ENCODE assay signal across 21 cellular contexts in genomic region chr9:86575825-86576488, GRCh38.
DNase-seq lines count a peak whose midpoint lies in the region; ATAC-seq and TF ChIP-seq lines count a peak whose summit lies in the region.
"Had no signal": no experiment of that assay in that cellular context is flagged by ENCODE, and none has a peak within 500 bp of the region (broad histone marks: within the 10 kb centered on the region; RNA-seq: fewer than 3 reads in every experiment).

No MANE protein-coding gene starts in this region.

- ATAC-seq in HG03432 (IDR thresholded peaks at IDR 0.05; ENCODE audit: unreplicated experiment) (peak; percentile 54), right cardiac atrium (peak; percentile 82), GM18909 (IDR thresholded peaks at IDR 0.05; ENCODE audit: poor library complexity, unreplicated experiment) (no peak)
- ATAC-seq: activated T-helper 17 cell treated with anti-CD3 and anti-CD28 coated beads, Interleukin-2, amount 50 U/mL, for 72 hours; natural killer cell treated with Interleukin-12 subunit alpha and Interleukin-12 subunit beta and Interleukin-15 and Interleukin-18, amount 100 ng/mL, for 72 hours; Panc1; stimulated activated memory B cell treated with anti-CD40 and anti-IgM and Interleukin-4, amounts not matched to agents 10 μg/mL and 1 μg/mL and 100 μg/mL, for 72 hours had no signal

- peak overlapping the region in 3 of 5 experiments; percentile 1 to 70 (median 10) for H3K4me3 Mint-ChIP-seq in brain
- no peak overlapping the region for H3K4me3 Mint-ChIP-seq in T-helper 2 cell treated with Interferon-gamma antibody and Interleukin-4, amounts not matched to agents 5 μg/mL and 100 μg/mL, for 36 hours
- H3K4me3 Mint-ChIP-seq: activated naive CD8-positive, alpha-beta T cell treated with anti-CD3 and anti-CD28 coated beads, Interleukin-2, amount 10 ng/mL, durations not matched to agents 7 days and 5 days; activated T-helper 17 cell treated with anti-CD3 and anti-CD28 coated beads, Interleukin-2, amount 50 U/mL, for 72 hours; CD8-positive, alpha-beta memory T cell; natural killer cell treated with Interleukin-12 subunit alpha and Interleukin-12 subunit beta and Interleukin-15 and Interleukin-18, amount 100 ng/mL, for 72 hours; stimulated activated memory B cell treated with anti-CD40 and anti-IgM and Interleukin-4, amounts not matched to agents 10 μg/mL and 1 μg/mL and 100 μg/mL, for 72 hours had no signal

- H3K27me3 Mint-ChIP-seq in brain: peaks cover 2% of the 10 kb centered on the region
- no peaks in the 10 kb centered on the region for H3K27me3 Mint-ChIP-seq in T-helper 2 cell treated with Interferon-gamma antibody and Interleukin-4, amounts not matched to agents 5 μg/mL and 100 μg/mL, for 36 hours (ENCODE audit: low read depth)
- H3K27me3 Mint-ChIP-seq: activated naive CD8-positive, alpha-beta T cell treated with anti-CD3 and anti-CD28 coated beads, Interleukin-2, amount 10 ng/mL, durations not matched to agents 7 days and 5 days had no signal

- H3K9me3 ChIP-seq in right cardiac atrium (ENCODE audit: control insufficient read depth, low read length) (no peaks in the 10 kb centered on the region), skeletal muscle tissue (ENCODE audit: control insufficient read depth in 3 of 3, low read length in 3 of 3) (no peaks in the 10 kb centered on the region)
- H3K9me3 ChIP-seq: thoracic aorta had no signal

- H3K27ac Mint-ChIP-seq in brain: peak overlapping the region; percentile 61 to 92 (median 90)
- no peak overlapping the region for H3K27ac Mint-ChIP-seq in T-helper 2 cell treated with Interferon-gamma antibody and Interleukin-4, amounts not matched to agents 5 μg/mL and 100 μg/mL, for 36 hours
- H3K27ac Mint-ChIP-seq: activated naive CD8-positive, alpha-beta T cell treated with anti-CD3 and anti-CD28 coated beads, Interleukin-2, amount 10 ng/mL, durations not matched to agents 7 days and 5 days; activated T-helper 17 cell treated with anti-CD3 and anti-CD28 coated beads, Interleukin-2, amount 50 U/mL, for 72 hours; CD8-positive, alpha-beta memory T cell; natural killer cell treated with Interleukin-12 subunit alpha and Interleukin-12 subunit beta and Interleukin-15 and Interleukin-18, amount 100 ng/mL, for 72 hours; stimulated activated memory B cell treated with anti-CD40 and anti-IgM and Interleukin-4, amounts not matched to agents 10 μg/mL and 1 μg/mL and 100 μg/mL, for 72 hours had no signal

- H3K4me1 Mint-ChIP-seq in brain: peaks cover 59% of the 10 kb centered on the region
- H3K4me1 Mint-ChIP-seq in T-helper 2 cell treated with Interferon-gamma antibody and Interleukin-4, amounts not matched to agents 5 μg/mL and 100 μg/mL, for 36 hours (ENCODE audit: low read depth): no peaks in the 10 kb centered on the region
- H3K4me1 Mint-ChIP-seq: activated naive CD8-positive, alpha-beta T cell treated with anti-CD3 and anti-CD28 coated beads, Interleukin-2, amount 10 ng/mL, durations not matched to agents 7 days and 5 days; activated T-helper 17 cell treated with anti-CD3 and anti-CD28 coated beads, Interleukin-2, amount 50 U/mL, for 72 hours; CD8-positive, alpha-beta memory T cell had no signal

- 48% methylated on average over 9 of the region's 9 CpGs for WGBS in right cardiac atrium

- peaks cover 6 to 21% (median 17%) of the 10 kb centered on the region in 5 experiments for H3K9me3 Mint-ChIP-seq in brain
- no peaks in the 10 kb centered on the region for H3K9me3 Mint-ChIP-seq in T-helper 2 cell treated with Interferon-gamma antibody and Interleukin-4, amounts not matched to agents 5 μg/mL and 100 μg/mL, for 36 hours
- H3K9me3 Mint-ChIP-seq: activated naive CD8-positive, alpha-beta T cell treated with anti-CD3 and anti-CD28 coated beads, Interleukin-2, amount 10 ng/mL, durations not matched to agents 7 days and 5 days; activated T-helper 17 cell treated with anti-CD3 and anti-CD28 coated beads, Interleukin-2, amount 50 U/mL, for 72 hours; CD8-positive, alpha-beta memory T cell; natural killer cell treated with Interleukin-12 subunit alpha and Interleukin-12 subunit beta and Interleukin-15 and Interleukin-18, amount 100 ng/mL, for 72 hours; stimulated activated memory B cell treated with anti-CD40 and anti-IgM and Interleukin-4, amounts not matched to agents 10 μg/mL and 1 μg/mL and 100 μg/mL, for 72 hours had no signal

- DNase-seq in right cardiac atrium (peak in 2 of 3 donors; percentile 23 to 66), cerebellar cortex (ENCODE audit: low spot score) (no peak), DMS 273 treated with DMSO at 0.1 percent for 48 hours (lab: John Stamatoyannopoulos, UW) (no peak)
- DNase-seq in T-helper 2 cell treated with Interferon-gamma antibody and Interleukin-4, amounts not matched to agents 5 μg/mL and 100 μg/mL, for 36 hours (ENCODE audit: low spot score): no peak
- DNase-seq: activated CD4-positive, alpha-beta T cell treated with anti-CD3 and anti-CD28 coated beads, Interleukin-2, amount 50 U/mL, for 1 hour; activated naive CD8-positive, alpha-beta T cell treated with anti-CD3 and anti-CD28 coated beads, Interleukin-2, amount 10 ng/mL, durations not matched to agents 7 days and 5 days; CD8-positive, alpha-beta memory T cell; DMS79; effector CD4-positive, alpha-beta T cell; NCI-H510A; T-helper 2 cell had no signal

- H3K36me3 ChIP-seq in skeletal muscle tissue (ENCODE audit: control insufficient read depth in 3 of 3, insufficient read depth in 3 of 3, low read length in 3 of 3): no peaks in the 10 kb centered on the region
- H3K36me3 ChIP-seq: thoracic aorta had no signal

- H3K27me3 ChIP-seq in right cardiac atrium (ENCODE audit: control insufficient read depth, insufficient read depth): no peaks in the 10 kb centered on the region
- no peaks in the 10 kb centered on the region for H3K27me3 ChIP-seq in skeletal muscle tissue (ENCODE audit: control insufficient read depth in 3 of 3, insufficient read depth in 3 of 3, low read length in 3 of 3)

- peaks cover 12% of the 10 kb centered on the region for H3K36me3 Mint-ChIP-seq in brain
- H3K36me3 Mint-ChIP-seq in T-helper 2 cell treated with Interferon-gamma antibody and Interleukin-4, amounts not matched to agents 5 μg/mL and 100 μg/mL, for 36 hours (ENCODE audit: low read depth): no peaks in the 10 kb centered on the region
- H3K36me3 Mint-ChIP-seq: activated naive CD8-positive, alpha-beta T cell treated with anti-CD3 and anti-CD28 coated beads, Interleukin-2, amount 10 ng/mL, durations not matched to agents 7 days and 5 days; CD8-positive, alpha-beta memory T cell; natural killer cell treated with Interleukin-12 subunit alpha and Interleukin-12 subunit beta and Interleukin-15 and Interleukin-18, amount 100 ng/mL, for 72 hours; stimulated activated memory B cell treated with anti-CD40 and anti-IgM and Interleukin-4, amounts not matched to agents 10 μg/mL and 1 μg/mL and 100 μg/mL, for 72 hours had no signal

- no peak overlapping the region for H3K4me3 ChIP-seq in right cardiac atrium (ENCODE audit: low read length)
- H3K4me3 ChIP-seq in skeletal muscle tissue (ENCODE audit: low read length in 3 of 3): peak overlapping the region in 1 of 3 donors; percentile 19
- H3K4me3 ChIP-seq: skin epidermis, thoracic aorta had no signal

- H3K9ac ChIP-seq in skeletal muscle tissue (ENCODE audit: low read depth in 1 of 3, low read length in 3 of 3): no peak overlapping the region

- no peak for TF ChIP-seq CTCF in brain (conservative IDR thresholded peaks at IDR 0.05)

- H3K27ac ChIP-seq in right cardiac atrium (ENCODE audit: low read length) (peak overlapping the region; percentile 58), skeletal muscle tissue (ENCODE audit: low read depth, low read length) (peak overlapping the region; percentile 36)
- H3K27ac ChIP-seq: thoracic aorta had no signal

- intact Hi-C loops in right cardiac atrium (cut with DNase I): no loop called here

- H3K4me1 ChIP-seq in right cardiac atrium (ENCODE audit: control insufficient read depth, insufficient read depth, low read length) (no peaks in the 10 kb centered on the region), skeletal muscle tissue (ENCODE audit: control insufficient read depth in 3 of 3, insufficient read depth in 3 of 3, low read length in 3 of 3) (peaks cover 4 to 16% (median 10%) of the 10 kb centered on the region in 3 donors)

Comparison
In these comparisons a context has a peak if more than half of its experiments do, and no peak if none do; other contexts are left out.
1. DNase-seq: peak in right cardiac atrium (2 of 3); none in T-helper 2 cell treated with Interferon-gamma antibody and Interleukin-4, amounts not matched to agents 5 μg/mL and 100 μg/mL, for 36 hours (single experiment), cerebellar cortex (single experiment) and DMS 273 treated with DMSO at 0.1 percent for 48 hours (single experiment).